ENCODE assay signal across 35 cellular contexts in genomic region chr4:4746444-4746843, GRCh38.
"Had no signal": no experiment of that assay in that cellular context is flagged by ENCODE, and none has a peak within 500 bp of the region (broad histone marks: within the 10 kb centered on the region; RNA-seq: fewer than 3 reads in every experiment).

No MANE protein-coding gene starts in this region.

- H3K4me1 ChIP-seq: adrenal gland, body of pancreas, breast epithelium had no signal

- H3K4me3 Mint-ChIP-seq: activated B cell treated with CpG ODN at 0.5 μM for 24 hours; activated CD4-positive, alpha-beta memory T cell treated with anti-CD3 and anti-CD28 coated beads for 36 hours; activated CD4-positive, alpha-beta T cell treated with anti-CD3 and anti-CD28 coated beads, Interleukin-2, amount 10 ng/mL, durations not matched to agents 24 days and 14 days; activated CD8-positive, alpha-beta T cell treated with anti-CD3 and anti-CD28 coated beads for 36 hours; activated naive CD4-positive, alpha-beta T cell treated with anti-CD3 and anti-CD28 coated beads for 36 hours; activated naive CD8-positive, alpha-beta T cell treated with anti-CD3 and anti-CD28 coated beads for 36 hours; activated T-cell treated with anti-CD3 and anti-CD28 coated beads, Interleukin-2, amount 50 U/mL, for 4 hours; activated T-cell treated with anti-CD3 and anti-CD28 coated beads, Interleukin-2, amount 50 U/mL, for 72 hours; activated T-helper 1 cell treated with anti-CD3 and anti-CD28 coated beads, Interleukin-12 subunit alpha, Interleukin-12 subunit beta, Interleukin-2, Interleukin-4 antibody, amounts not matched to agents 30 ng/mL and 10 ng/mL and 1 ng/mL, durations not matched to agents 14 hours and 24 hours and 36 hours; activated T-helper 17 cell treated with anti-CD3 and anti-CD28 coated beads, Interleukin-2, amount 50 U/mL, for 72 hours; central memory CD8-positive, alpha-beta T cell; T-helper 1 cell treated with Interleukin-12 subunit alpha and Interleukin-12 subunit beta and Interleukin-4 antibody, amounts not matched to agents 30 μg/mL and 1 μg/mL, for 36 hours; T-helper 2 cell treated with Interferon-gamma antibody and Interleukin-4, amounts not matched to agents 5 μg/mL and 100 μg/mL, for 36 hours had no signal

- H3K4me1 Mint-ChIP-seq: activated B cell treated with CpG ODN at 0.5 μM for 24 hours; activated CD4-positive, alpha-beta T cell treated with anti-CD3 and anti-CD28 coated beads, Interleukin-2, amount 10 ng/mL, durations not matched to agents 24 days and 14 days; activated naive CD8-positive, alpha-beta T cell treated with anti-CD3 and anti-CD28 coated beads for 36 hours; activated T-helper 17 cell treated with anti-CD3 and anti-CD28 coated beads, Interleukin-2, amount 50 U/mL, for 72 hours; central memory CD8-positive, alpha-beta T cell had no signal

- H3K27me3 ChIP-seq: adrenal gland, body of pancreas, brain microvascular endothelial cell, breast epithelium had no signal

- DNase-seq: activated B cell treated with CpG ODN at 0.5 μM for 24 hours; activated CD4-positive, alpha-beta memory T cell treated with anti-CD3 and anti-CD28 coated beads for 36 hours; activated CD4-positive, alpha-beta T cell treated with anti-CD3 and anti-CD28 coated beads for 4 hours; activated CD4-positive, alpha-beta T cell treated with anti-CD3 and anti-CD28 coated beads, Interleukin-2, amount 10 ng/mL, durations not matched to agents 24 days and 14 days; activated CD4-positive, alpha-beta T cell treated with anti-CD3 and anti-CD28 coated beads, Interleukin-2, amount 50 U/mL, for 1 hour; activated CD4-positive, alpha-beta T cell treated with anti-CD3 and anti-CD28 coated beads, Interleukin-2, amount 50 U/mL, for 4 hours; activated CD4-positive, CD25-positive, alpha-beta regulatory T cell treated with anti-CD3 and anti-CD28 coated beads, Interleukin-2, amount 50 U/mL, for 72 hours; activated CD8-positive, alpha-beta memory T cell treated with anti-CD3 and anti-CD28 coated beads, Interleukin-2, amount 50 U/mL, for 4 hours; activated CD8-positive, alpha-beta T cell treated with anti-CD3 and anti-CD28 coated beads for 36 hours; activated effector memory CD4-positive, alpha-beta T cell treated with anti-CD3 and anti-CD28 coated beads, Interleukin-2, amount 50 U/mL, for 16 hours; activated gamma-delta T cell treated with Interleukin-2 at 50 U/mL for 16 hours; activated naive CD4-positive, alpha-beta T cell; activated naive CD4-positive, alpha-beta T cell treated with anti-CD3 and anti-CD28 coated beads for 36 hours; activated naive CD4-positive, alpha-beta T cell treated with anti-CD3 and anti-CD28 coated beads, Interleukin-2, amount 50 U/mL, for 16 hours; activated naive CD8-positive, alpha-beta T cell treated with anti-CD3 and anti-CD28 coated beads for 36 hours; activated T-cell treated with anti-CD3 and anti-CD28 coated beads for 4 hours; activated T-cell treated with anti-CD3 and anti-CD28 coated beads, Interleukin-2, amount 50 U/mL, for 1 hour; activated T-cell treated with anti-CD3 and anti-CD28 coated beads, Interleukin-2, amount 50 U/mL, for 4 hours; activated T-cell treated with anti-CD3 and anti-CD28 coated beads, Interleukin-2, amount 50 U/mL, for 72 hours; adrenal gland; amniotic stem cell; aorta; body of pancreas; brain microvascular endothelial cell; caudate nucleus; T-helper 2 cell; T-helper 9 cell had no signal

- H3K27me3 Mint-ChIP-seq: activated CD4-positive, alpha-beta memory T cell treated with anti-CD3 and anti-CD28 coated beads for 36 hours; activated CD4-positive, alpha-beta T cell treated with anti-CD3 and anti-CD28 coated beads, Interleukin-2, amount 10 ng/mL, durations not matched to agents 24 days and 14 days; activated T-helper 17 cell treated with anti-CD3 and anti-CD28 coated beads, Interleukin-2, amount 50 U/mL, for 72 hours had no signal

- H3K4me3 ChIP-seq: adrenal gland, body of pancreas, breast epithelium had no signal

- H3K27ac ChIP-seq: adrenal gland, body of pancreas, brain microvascular endothelial cell, breast epithelium, VCaP had no signal

- ATAC-seq: activated CD8-positive, alpha-beta T cell treated with anti-CD3 and anti-CD28 coated beads for 36 hours; activated naive CD4-positive, alpha-beta T cell treated with anti-CD3 and anti-CD28 coated beads, Interleukin-2, amount 50 U/mL, for 72 hours; activated T-cell treated with anti-CD3 and anti-CD28 coated beads, Interleukin-2, amount 50 U/mL, for 4 hours; activated T-cell treated with anti-CD3 and anti-CD28 coated beads, Interleukin-2, amount 50 U/mL, for 72 hours; activated T-helper 17 cell treated with anti-CD3 and anti-CD28 coated beads, Interleukin-2, amount 50 U/mL, for 72 hours; body of pancreas had no signal

- H3K27ac Mint-ChIP-seq: activated B cell treated with CpG ODN at 0.5 μM for 24 hours; activated CD4-positive, alpha-beta memory T cell treated with anti-CD3 and anti-CD28 coated beads for 36 hours; activated CD4-positive, alpha-beta T cell treated with anti-CD3 and anti-CD28 coated beads, Interleukin-2, amount 10 ng/mL, durations not matched to agents 24 days and 14 days; activated CD8-positive, alpha-beta T cell treated with anti-CD3 and anti-CD28 coated beads for 36 hours; activated naive CD4-positive, alpha-beta T cell treated with anti-CD3 and anti-CD28 coated beads for 36 hours; activated naive CD4-positive, alpha-beta T cell treated with anti-CD3 and anti-CD28 coated beads, Interleukin-2, amount 50 U/mL, for 72 hours; activated naive CD8-positive, alpha-beta T cell treated with anti-CD3 and anti-CD28 coated beads for 36 hours; activated T-cell treated with anti-CD3 and anti-CD28 coated beads, Interleukin-2, amount 50 U/mL, for 72 hours; activated T-helper 1 cell treated with anti-CD3 and anti-CD28 coated beads, Interleukin-12 subunit alpha, Interleukin-12 subunit beta, Interleukin-2, Interleukin-4 antibody, amounts not matched to agents 30 ng/mL and 10 ng/mL and 1 ng/mL, durations not matched to agents 14 hours and 24 hours and 36 hours; activated T-helper 17 cell treated with anti-CD3 and anti-CD28 coated beads, Interleukin-2, amount 50 U/mL, for 72 hours; T-helper 1 cell treated with Interleukin-12 subunit alpha and Interleukin-12 subunit beta and Interleukin-4 antibody, amounts not matched to agents 30 μg/mL and 1 μg/mL, for 36 hours; T-helper 2 cell treated with Interferon-gamma antibody and Interleukin-4, amounts not matched to agents 5 μg/mL and 100 μg/mL, for 36 hours had no signal

- H3K9me3 Mint-ChIP-seq: central memory CD8-positive, alpha-beta T cell had no signal

- H3K36me3 ChIP-seq: adrenal gland, brain microvascular endothelial cell, breast epithelium had no signal
